Comparison of ENCODE assay signal across 15 cellular contexts in genomic region chrX:1448793-1449580, GRCh38. TPM values are rescaled to one million over a fixed set of nuclear protein-coding genes. Genes with fewer than 3 reads are reported as not detected.
A peak's percentile ranks its signal among the peaks of the same experiment; 100 is the strongest.
DNase-seq lines count a peak whose midpoint lies in the region; ATAC-seq and TF ChIP-seq lines count a peak whose summit lies in the region.
"Had no signal": no experiment of that assay in that cellular context is flagged by ENCODE, and none has a peak within 500 bp of the region (broad histone marks: within the 10 kb centered on the region; RNA-seq: fewer than 3 reads in every experiment).

No MANE protein-coding gene starts in this region.

- H3K9me3 Mint-ChIP-seq in activated naive CD4-positive, alpha-beta T cell treated with anti-CD3 and anti-CD28 coated beads, Interleukin-2, amount 10 ng/mL, durations not matched to agents 7 days and 5 days = peaks cover 53% of the 10 kb centered on the region

- no peak overlapping the region for H3K4me3 ChIP-seq in right atrium auricular region
- no peak overlapping the region for H3K4me3 ChIP-seq in mucosa of descending colon
- no peak overlapping the region for H3K4me3 ChIP-seq in vagina
- H3K4me3 ChIP-seq: pancreas, PC-9, upper lobe of left lung had no signal

- H3K27me3 ChIP-seq in right atrium auricular region (no peaks in the 10 kb centered on the region), vagina (no peaks in the 10 kb centered on the region)
- H3K27me3 ChIP-seq: pancreas, upper lobe of left lung had no signal

- no peak overlapping the region for H3K27ac ChIP-seq in right atrium auricular region
- no peak overlapping the region for H3K27ac ChIP-seq in vagina
- H3K27ac ChIP-seq: pancreas, PC-9, upper lobe of left lung had no signal

- H3K27ac Mint-ChIP-seq in activated naive CD4-positive, alpha-beta T cell treated with anti-CD3 and anti-CD28 coated beads, Interleukin-2, amount 10 ng/mL, durations not matched to agents 7 days and 5 days = peak overlapping the region; percentile 79

- H3K27me3 Mint-ChIP-seq in activated naive CD4-positive, alpha-beta T cell treated with anti-CD3 and anti-CD28 coated beads, Interleukin-2, amount 10 ng/mL, durations not matched to agents 7 days and 5 days = no peaks in the 10 kb centered on the region

- peaks cover 24% of the 10 kb centered on the region for H3K4me1 Mint-ChIP-seq in activated naive CD4-positive, alpha-beta T cell treated with anti-CD3 and anti-CD28 coated beads, Interleukin-2, amount 10 ng/mL, durations not matched to agents 7 days and 5 days

- no peak for TF ChIP-seq POLR2A in vagina (IDR thresholded peaks at IDR 0.05)

- CTCF ChIA-PET in activated naive CD4-positive, alpha-beta T cell treated with anti-CD3 and anti-CD28 coated beads, Interleukin-2, amount 10 ng/mL, durations not matched to agents 7 days and 5 days (lab: Charles Lee) = no interaction called here

- no peak overlapping the region for H3K4me3 Mint-ChIP-seq in activated naive CD4-positive, alpha-beta T cell treated with anti-CD3 and anti-CD28 coated beads, Interleukin-2, amount 10 ng/mL, durations not matched to agents 7 days and 5 days

- H3K9me3 ChIP-seq in right atrium auricular region = no peaks in the 10 kb centered on the region
- H3K9me3 ChIP-seq in mucosa of descending colon = peaks cover 2% of the 10 kb centered on the region
- H3K9me3 ChIP-seq in vagina = no peaks in the 10 kb centered on the region
- H3K9me3 ChIP-seq: pancreas, upper lobe of left lung had no signal

- intact Hi-C loops in Right ventricle myocardium inferior (cut with DNase I) = no loop called here
- intact Hi-C loops in mucosa of descending colon (cut with DNase I, micrococcal nuclease) = no loop called here
- intact Hi-C loops in vagina (cut with DNase I) = no loop called here

- no peaks in the 10 kb centered on the region for H3K36me3 ChIP-seq in right atrium auricular region
- no peaks in the 10 kb centered on the region for H3K36me3 ChIP-seq in mucosa of descending colon (ENCODE audit: low read depth)
- no peaks in the 10 kb centered on the region for H3K36me3 ChIP-seq in vagina
- H3K36me3 ChIP-seq: pancreas, upper lobe of left lung had no signal

- no peak for TF ChIP-seq CTCF in right atrium auricular region (IDR thresholded peaks at IDR 0.05)
- TF ChIP-seq CTCF in mucosa of descending colon (IDR thresholded peaks at IDR 0.05) = no peak
- no peak for TF ChIP-seq CTCF in vagina (IDR thresholded peaks at IDR 0.05)

- peaks cover 52% of the 10 kb centered on the region for H3K36me3 Mint-ChIP-seq in activated naive CD4-positive, alpha-beta T cell treated with anti-CD3 and anti-CD28 coated beads, Interleukin-2, amount 10 ng/mL, durations not matched to agents 7 days and 5 days

- H3K4me1 ChIP-seq in right atrium auricular region = peaks cover 0 to 18% of the 10 kb centered on the region in 2 donors
- peaks cover 9% of the 10 kb centered on the region for H3K4me1 ChIP-seq in mucosa of descending colon (ENCODE audit: low read depth)
- peaks cover 25% of the 10 kb centered on the region for H3K4me1 ChIP-seq in vagina

- ATAC-seq in Right ventricle myocardium inferior = no peak
- ATAC-seq in mucosa of descending colon = no peak
- ATAC-seq: HepG2, pancreas had no signal

- DNase-seq in Right ventricle myocardium inferior (ENCODE audit: missing footprints) = peak; percentile 23
- no peak for DNase-seq in right atrium auricular region (ENCODE audit: low spot score)
- DNase-seq in activated naive CD4-positive, alpha-beta T cell treated with anti-CD3 and anti-CD28 coated beads, Interleukin-2, amount 10 ng/mL, durations not matched to agents 7 days and 5 days = peak; percentile 18
- DNase-seq in mucosa of descending colon = peak; percentile 1 to 27 (median 1)
- peak; percentile 54 to 74 for DNase-seq in vagina (ENCODE audit: extremely low spot score in 2 of 2)
- no peak for DNase-seq in CD1c-positive myeloid dendritic cell (ENCODE audit: extremely low spot score)
- no peak for DNase-seq in dedifferentiated amniotic fluid mesenchymal stem cell (ENCODE audit: extremely low spot score)
- DNase-seq in HuH-7 (ENCODE audit: low spot score) = no peak
- DNase-seq: DMS79 treated with DMSO at 0.1 percent for 48 hours, mammary epithelial cell, NCI-H1105, PC-9 had no signal

RNA-seq across cellular contexts. Expression of gene ASMTL, which starts 3.7 kb away (rescaled TPM):
- total RNA-seq in Right ventricle myocardium inferior = 33.1 TPM
- total RNA-seq in right atrium auricular region = 10 to 100 TPM; 20.1 to 31.9 TPM
- total RNA-seq in mucosa of descending colon = 10 to 100 TPM; 15.6 to 32.0 (median 18.8) TPM
- 31.7 TPM for total RNA-seq in vagina

RNA-seq across cellular contexts. Expression of gene SLC25A6, which starts 57.1 kb away (rescaled TPM):
- total RNA-seq in Right ventricle myocardium inferior (145 TPM), right atrium auricular region (100 to 1,000 TPM; 109 to 157 TPM), mucosa of descending colon (100 to 1,000 TPM; 435 to 455 (median 450) TPM), vagina (442 TPM)

Comparison
In these comparisons a context has a peak if more than half of its experiments do, and no peak if none do; other contexts are left out.
1. DNase-seq: peak in Right ventricle myocardium inferior (single experiment), activated naive CD4-positive, alpha-beta T cell treated with anti-CD3 and anti-CD28 coated beads, Interleukin-2, amount 10 ng/mL, durations not matched to agents 7 days and 5 days (single experiment), mucosa of descending colon (3 of 3) and vagina (2 of 2); none in right atrium auricular region (single experiment), CD1c-positive myeloid dendritic cell (single experiment), dedifferentiated amniotic fluid mesenchymal stem cell (single experiment) and HuH-7 (single experiment).